In genomic region chr9:22050924-22051323, GRCh38 we compare ENCODE assay signal across 1 cellular context.
TF ChIP-seq lines count a peak whose summit lies in the region.

No MANE protein-coding gene starts in this region.

TF ChIP-seq in SK-N-SH, 30 proteins besides CTCF, POLR2A, EP300 and RAD21 (continued from another document):
- TF ChIP-seq SMC3 (IDR thresholded peaks at IDR 0.05; ENCODE audit: low read depth, low read length) (no peak), USF2 (IDR thresholded peaks at IDR 0.05; ENCODE audit: borderline replicate concordance, low read depth, low read length) (no peak), NFIC (IDR thresholded peaks at IDR 0.05; ENCODE audit: borderline replicate concordance) (no peak), FOXM1 (IDR thresholded peaks at IDR 0.05; ENCODE audit: low read depth) (no peak), YY1 (IDR thresholded peaks at IDR 0.05; ENCODE audit: low read depth) (no peak), RFX5 (IDR thresholded peaks at IDR 0.05; ENCODE audit: low read length) (no peak)
